In the genomic region with DNA sequence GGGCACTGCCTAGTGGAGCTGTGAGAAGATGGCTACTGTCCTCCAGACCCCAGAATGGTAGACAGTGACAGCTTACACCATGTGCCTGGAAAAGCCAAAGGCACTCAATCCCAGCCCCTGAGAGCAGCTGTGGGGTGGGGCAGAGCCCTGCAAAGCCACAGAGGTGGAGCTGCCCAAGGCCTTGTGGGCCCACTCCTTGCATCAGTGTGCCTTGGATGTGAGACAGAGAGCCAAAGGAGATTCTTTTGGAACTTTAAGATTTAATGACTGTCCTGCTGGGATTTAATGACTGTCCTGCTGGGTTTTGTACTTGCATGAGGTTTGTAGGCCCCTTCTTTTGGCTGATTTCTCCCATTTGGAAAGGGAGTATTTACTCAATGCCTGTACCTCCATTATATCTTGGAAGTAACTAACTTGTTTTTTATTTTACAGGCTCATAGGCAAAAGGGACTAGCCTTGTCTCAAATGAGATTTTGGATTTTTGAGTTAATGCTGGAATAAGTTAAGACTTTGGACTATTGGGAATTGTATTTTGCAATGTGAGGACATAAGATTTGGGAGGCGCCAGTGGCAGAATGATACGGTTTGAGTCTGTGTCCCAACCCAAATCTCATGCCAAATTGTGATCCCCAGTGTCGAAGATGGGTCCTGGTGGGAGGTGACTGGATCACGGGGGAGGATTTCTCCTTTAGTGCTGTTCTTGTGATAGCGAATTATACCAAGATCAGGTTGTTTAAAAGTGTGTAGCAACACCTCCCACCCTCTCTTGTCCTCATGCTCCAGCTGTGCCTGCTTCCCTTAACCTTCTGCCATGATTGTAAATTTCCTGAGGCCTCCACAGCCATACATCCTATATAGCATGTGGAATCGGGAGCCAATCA, we compare ENCODE assay signal across 16 cellular contexts.
"Had no signal": no experiment of that assay in that cellular context is flagged by ENCODE, and none has a peak within 500 bp of the region (broad histone marks: within the 10 kb centered on the region; RNA-seq: fewer than 3 reads in every experiment).

No MANE protein-coding gene starts in this region.

- H3K4me3 Mint-ChIP-seq: activated naive CD4-positive, alpha-beta T cell treated with anti-CD3 and anti-CD28 coated beads, Interleukin-2, amount 10 ng/mL, durations not matched to agents 7 days and 5 days; mesothelial cell of epicardium had no signal

- ATAC-seq: esophagus mucosa, lower lobe of right lung, SK-N-SH treated with all-trans-retinoic acid at 6 μM for 48 hours had no signal

- H3K4me1 Mint-ChIP-seq: activated naive CD4-positive, alpha-beta T cell treated with anti-CD3 and anti-CD28 coated beads, Interleukin-2, amount 10 ng/mL, durations not matched to agents 7 days and 5 days; mesothelial cell of epicardium had no signal

- H3K27ac Mint-ChIP-seq: activated naive CD4-positive, alpha-beta T cell treated with anti-CD3 and anti-CD28 coated beads, Interleukin-2, amount 10 ng/mL, durations not matched to agents 7 days and 5 days; mesothelial cell of epicardium had no signal

- H3K27me3 Mint-ChIP-seq: activated naive CD4-positive, alpha-beta T cell treated with anti-CD3 and anti-CD28 coated beads, Interleukin-2, amount 10 ng/mL, durations not matched to agents 7 days and 5 days had no signal

- DNase-seq: activated CD4-positive, alpha-beta T cell treated with anti-CD3 and anti-CD28 coated beads, Interleukin-2, amount 50 U/mL, for 4 hours; activated CD4-positive, CD25-positive, alpha-beta regulatory T cell treated with anti-CD3 and anti-CD28 coated beads, Interleukin-2, amount 50 U/mL, for 72 hours; activated naive CD4-positive, alpha-beta T cell treated with anti-CD3 and anti-CD28 coated beads, Interleukin-2, amount 10 ng/mL, durations not matched to agents 7 days and 5 days; activated T-cell treated with anti-CD3 and anti-CD28 coated beads, Interleukin-2, amount 50 U/mL, for 1 hour; dorsolateral prefrontal cortex; hippocampal formation; kidney glomerular epithelial cell; lower lobe of right lung; stimulated activated CD4-positive, alpha-beta T cell treated with anti-CD3 and anti-CD28 coated beads, Interleukin-2, amount 100 ng/mL, for 48 hours; stimulated activated naive CD4-positive, alpha-beta T cell; substantia nigra; T-helper 1 cell; T1000 had no signal
